35 cellular contexts compared by ENCODE assay signal in genomic region chr14:85604021-85604420, GRCh38.
"Had no signal": no experiment of that assay in that cellular context is flagged by ENCODE, and none has a peak within 500 bp of the region (broad histone marks: within the 10 kb centered on the region; RNA-seq: fewer than 3 reads in every experiment).

No MANE protein-coding gene starts in this region.

- H3K4me1 Mint-ChIP-seq: activated B cell treated with CpG ODN at 0.5 μM for 24 hours; activated CD4-positive, alpha-beta memory T cell treated with anti-CD3 and anti-CD28 coated beads, Interleukin-2, amount 10 ng/mL, durations not matched to agents 7 days and 5 days; activated CD8-positive, alpha-beta memory T cell treated with anti-CD3 and anti-CD28 coated beads, Interleukin-2, amount 10 ng/mL, durations not matched to agents 7 days and 5 days; activated naive CD4-positive, alpha-beta T cell treated with anti-CD3 and anti-CD28 coated beads, Interleukin-2, amount 10 ng/mL, durations not matched to agents 7 days and 5 days; activated naive CD8-positive, alpha-beta T cell treated with anti-CD3 and anti-CD28 coated beads, Interleukin-2, amount 50 U/mL, for 24 hours; central memory CD8-positive, alpha-beta T cell had no signal

- DNase-seq: activated B cell treated with CpG ODN at 0.5 μM for 24 hours; activated CD4-positive, alpha-beta memory T cell treated with anti-CD3 and anti-CD28 coated beads, Interleukin-2, amount 10 ng/mL, durations not matched to agents 7 days and 5 days; activated CD4-positive, alpha-beta T cell treated with anti-CD3 and anti-CD28 coated beads for 4 hours; activated CD4-positive, CD25-positive, alpha-beta regulatory T cell treated with anti-CD3 and anti-CD28 coated beads, Interleukin-2, amount 50 U/mL, for 72 hours; activated CD8-positive, alpha-beta memory T cell treated with anti-CD3 and anti-CD28 coated beads for 24 hours; activated CD8-positive, alpha-beta memory T cell treated with anti-CD3 and anti-CD28 coated beads, Interleukin-2, amount 10 ng/mL, durations not matched to agents 7 days and 5 days; activated CD8-positive, alpha-beta memory T cell treated with anti-CD3 and anti-CD28 coated beads, Interleukin-2, amount 50 U/mL, for 48 hours; activated effector memory CD4-positive, alpha-beta T cell treated with Interleukin-2 at 50 U/mL for 16 hours; activated naive CD4-positive, alpha-beta T cell treated with anti-CD3 and anti-CD28 coated beads, Interleukin-2, amount 10 ng/mL, durations not matched to agents 7 days and 5 days; activated naive CD8-positive, alpha-beta T cell treated with anti-CD3 and anti-CD28 coated beads, Interleukin-2, amount 50 U/mL, for 24 hours; activated T-cell treated with anti-CD3 and anti-CD28 coated beads, Interleukin-2, amount 50 U/mL, for 48 hours; anterior cingulate cortex; MM.1S; MV-4-11; NCI-H1092; NCI-H1436 treated with DMSO at 0.1 percent for 48 hours; NCI-H1694 treated with DMSO at 0.1 percent for 48 hours; NCI-H2029; NCI-H345; NCI-H526; NCI-H748 treated with DMSO at 0.1 percent for 48 hours; NK-92 treated with Interleukin-12 subunit alpha and Interleukin-12 subunit beta, amount 100 ng/mL, for 24 hours; PC-3; SIG-M5; SW 1271; T-helper 1 cell; T-helper 2 cell; T-helper 9 cell had no signal

- H3K9me3 Mint-ChIP-seq: activated naive CD8-positive, alpha-beta T cell treated with anti-CD3 and anti-CD28 coated beads, Interleukin-2, amount 50 U/mL, for 24 hours had no signal

- H3K36me3 Mint-ChIP-seq: activated CD8-positive, alpha-beta memory T cell treated with anti-CD3 and anti-CD28 coated beads, Interleukin-2, amount 10 ng/mL, durations not matched to agents 7 days and 5 days; activated naive CD4-positive, alpha-beta T cell treated with anti-CD3 and anti-CD28 coated beads, Interleukin-2, amount 10 ng/mL, durations not matched to agents 7 days and 5 days; activated naive CD8-positive, alpha-beta T cell had no signal

- H3K4me2 ChIP-seq: KMS-11 had no signal

- FAIRE-seq: RCC 7860 had no signal

- H3K4me3 ChIP-seq: cardiac muscle cell had no signal

- H3K27me3 Mint-ChIP-seq: activated B cell treated with CpG ODN at 0.5 μM for 24 hours; activated CD4-positive, alpha-beta memory T cell treated with anti-CD3 and anti-CD28 coated beads, Interleukin-2, amount 10 ng/mL, durations not matched to agents 7 days and 5 days; activated CD8-positive, alpha-beta memory T cell treated with anti-CD3 and anti-CD28 coated beads, Interleukin-2, amount 10 ng/mL, durations not matched to agents 7 days and 5 days; activated naive CD4-positive, alpha-beta T cell treated with anti-CD3 and anti-CD28 coated beads, Interleukin-2, amount 10 ng/mL, durations not matched to agents 7 days and 5 days; activated naive CD8-positive, alpha-beta T cell; activated naive CD8-positive, alpha-beta T cell treated with anti-CD3 and anti-CD28 coated beads, Interleukin-2, amount 50 U/mL, for 24 hours; central memory CD8-positive, alpha-beta T cell had no signal

- H3K9ac ChIP-seq: KMS-11 had no signal

- H3K27me3 ChIP-seq: cardiac muscle cell had no signal

- H3K4me3 Mint-ChIP-seq: activated B cell treated with CpG ODN at 0.5 μM for 24 hours; activated CD4-positive, alpha-beta memory T cell treated with anti-CD3 and anti-CD28 coated beads, Interleukin-2, amount 10 ng/mL, durations not matched to agents 7 days and 5 days; activated CD8-positive, alpha-beta memory T cell treated with anti-CD3 and anti-CD28 coated beads, Interleukin-2, amount 10 ng/mL, durations not matched to agents 7 days and 5 days; activated naive CD4-positive, alpha-beta T cell treated with anti-CD3 and anti-CD28 coated beads, Interleukin-2, amount 10 ng/mL, durations not matched to agents 7 days and 5 days; activated naive CD8-positive, alpha-beta T cell; activated naive CD8-positive, alpha-beta T cell treated with anti-CD3 and anti-CD28 coated beads, Interleukin-2, amount 50 U/mL, for 24 hours; central memory CD8-positive, alpha-beta T cell had no signal

- H3K27ac Mint-ChIP-seq: activated B cell treated with CpG ODN at 0.5 μM for 24 hours; activated CD4-positive, alpha-beta memory T cell treated with anti-CD3 and anti-CD28 coated beads, Interleukin-2, amount 10 ng/mL, durations not matched to agents 7 days and 5 days; activated CD8-positive, alpha-beta memory T cell treated with anti-CD3 and anti-CD28 coated beads, Interleukin-2, amount 10 ng/mL, durations not matched to agents 7 days and 5 days; activated naive CD4-positive, alpha-beta T cell treated with anti-CD3 and anti-CD28 coated beads, Interleukin-2, amount 10 ng/mL, durations not matched to agents 7 days and 5 days; activated naive CD8-positive, alpha-beta T cell; activated naive CD8-positive, alpha-beta T cell treated with anti-CD3 and anti-CD28 coated beads, Interleukin-2, amount 50 U/mL, for 24 hours had no signal

- H3K27ac ChIP-seq: cardiac muscle cell, KMS-11, RWPE1, VCaP had no signal

- H3K36me3 ChIP-seq: cardiac muscle cell had no signal
